9 cellular contexts compared by ENCODE assay signal in the genomic region with DNA sequence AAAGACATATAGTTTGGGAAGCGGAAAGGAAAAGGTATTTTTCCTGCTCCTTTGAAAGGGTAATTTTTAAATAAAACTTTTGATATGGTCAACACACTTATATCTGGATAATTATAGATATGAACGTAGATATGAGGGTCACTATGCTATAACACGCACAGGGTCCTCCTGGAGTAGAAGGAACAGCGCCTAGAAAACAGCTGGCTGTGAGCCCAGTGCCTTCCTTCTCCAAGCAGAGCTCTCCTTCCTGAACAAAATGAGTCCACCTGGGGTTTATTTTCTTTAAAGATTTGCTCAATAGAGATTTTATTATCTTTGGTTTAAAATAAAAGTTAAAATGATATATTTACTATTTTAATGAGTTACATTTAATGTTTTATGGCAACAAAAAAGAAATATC. TPM values are rescaled to one million over a fixed set of nuclear protein-coding genes. Genes with fewer than 3 reads are reported as not detected.
"Had no signal": no experiment of that assay in that cellular context is flagged by ENCODE, and none has a peak within 500 bp of the region (broad histone marks: within the 10 kb centered on the region; RNA-seq: fewer than 3 reads in every experiment).

No MANE protein-coding gene starts in this region.

- ATAC-seq: GM12878 had no signal

- DNase-seq: GDM1, GF-D8 had no signal

- H3K4me3 ChIP-seq: GM12878 had no signal

- FAIRE-seq: G401.6, GM12878, GM12891, GM12892, GM18507, GM19239 had no signal

RNA-seq across cellular contexts. Expression of a gene that starts 13.1 kb away (rescaled TPM):
- total RNA-seq: G401 had no signal
